11 cellular contexts compared by ENCODE assay signal in the genomic region with DNA sequence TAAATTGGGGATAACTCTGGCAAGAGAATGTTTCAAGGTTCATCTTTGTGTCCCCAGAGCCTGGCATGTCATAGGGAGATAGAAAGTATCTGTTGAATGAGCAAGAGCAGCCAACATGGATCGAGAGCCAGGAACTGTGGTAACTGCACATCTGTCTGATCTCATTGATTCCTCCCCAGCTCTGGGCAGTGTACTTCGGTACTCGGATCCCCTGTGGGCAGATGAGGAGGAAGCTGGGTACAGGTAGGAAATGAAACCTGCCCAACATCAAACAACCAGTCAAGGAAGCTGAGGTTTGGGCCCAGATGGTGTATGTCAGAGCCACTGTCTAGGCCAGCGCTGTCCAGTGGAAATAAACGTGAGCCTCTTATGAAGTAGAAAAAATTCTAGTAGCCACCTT.
DNase-seq lines count a peak whose midpoint lies in the region; ATAC-seq, FAIRE-seq and TF ChIP-seq lines count a peak whose summit lies in the region.
"Had no signal": no experiment of that assay in that cellular context is flagged by ENCODE, and none has a peak within 500 bp of the region (broad histone marks: within the 10 kb centered on the region; RNA-seq: fewer than 3 reads in every experiment).

No MANE protein-coding gene starts in this region.

- DNase-seq in HepG2 (ENCODE audit: low spot score) (no peak), coronary artery (ENCODE audit: low spot score) (no peak), upper lobe of left lung (no peak), MG63 (no peak)
- DNase-seq: midbrain, NCI-H345 had no signal

- intact Hi-C loops in HepG2 (cut with micrococcal nuclease; ENCODE audit: unreplicated experiment): no loop called here

- no peak overlapping the region for H3K4me2 ChIP-seq in HepG2 (ENCODE audit: low read depth, low read length)

- FAIRE-seq in HepG2 (lab: Jason Lieb, UNC): no peak

- TF ChIP-seq POLR2A in HepG2 (IDR thresholded peaks at IDR 0.05; ENCODE audit: insufficient read depth in 1 of 2, low read depth in 2 of 2, low read length in 2 of 2) (no peak), upper lobe of left lung (IDR thresholded peaks at IDR 0.05) (no peak)

- H3K4me3 ChIP-seq in liver (ENCODE audit: low read depth in 1 of 3, low read length in 3 of 3) (no peak overlapping the region), HepG2 (replicated peaks in 1 of 3; ENCODE audit: insufficient read depth in 1 of 3, low read depth in 2 of 3, low read length in 3 of 3) (no peak overlapping the region), coronary artery (no peak overlapping the region), upper lobe of left lung (no peak overlapping the region), MG63 (no peak overlapping the region)

- H3K9ac ChIP-seq in liver (ENCODE audit: low read depth in 1 of 2, low read length in 2 of 2) (no peak overlapping the region), HepG2 (ENCODE audit: insufficient read depth, low read depth, low read length) (no peak overlapping the region)

- H4K20me1 ChIP-seq in HepG2 (ENCODE audit: insufficient read depth, low read length): no peaks in the 10 kb centered on the region

- POLR2A ChIA-PET in HepG2 (lab: Yijun Ruan, JAX): no interaction called here

- no peak overlapping the region for H2AFZ ChIP-seq in HepG2 (ENCODE audit: low read length)

- H3K27me3 ChIP-seq in liver (ENCODE audit: control insufficient read depth in 4 of 4, insufficient read depth in 4 of 4, low read length in 3 of 4) (no peaks in the 10 kb centered on the region), HepG2 (ENCODE audit: control insufficient read depth in 1 of 2, insufficient read depth in 2 of 2, low read length in 2 of 2) (no peaks in the 10 kb centered on the region), upper lobe of left lung (no peaks in the 10 kb centered on the region), MG63 (no peaks in the 10 kb centered on the region)

- TF ChIP-seq RAD21 in liver (IDR thresholded peaks at IDR 0.05) (peak in 1 of 2 donors; percentile 47), HepG2 (CRISPR knock-in tag; IDR thresholded peaks at IDR 0.05) (no peak)

- WGBS in liver: 45% methylated on average over 5 of the region's 5 CpGs
- WGBS in HepG2 (ENCODE audit: low lambda C conversion rate): 99% methylated on average over 5 of the region's 5 CpGs
- 52 to 61% methylated on average over 5 of the region's 5 CpGs for WGBS in upper lobe of left lung, 2 donors

- H3K4me1 ChIP-seq in liver (ENCODE audit: control insufficient read depth in 4 of 4, insufficient read depth in 4 of 4, low read length in 3 of 4) (peaks cover 15 to 42% (median 33%) of the 10 kb centered on the region in 4 donors), HepG2 (ENCODE audit: insufficient read depth, low read length) (peaks cover 33% of the 10 kb centered on the region), upper lobe of left lung (peaks cover 76 to 89% (median 84%) of the 10 kb centered on the region in 4 donors)

- TF ChIP-seq CTCF in liver (IDR thresholded peaks at IDR 0.05; ENCODE audit: low read depth, low read length, missing input control) (no peak), HepG2 (CRISPR knock-in tag; IDR thresholded peaks at IDR 0.05) (no peak), coronary artery (IDR thresholded peaks at IDR 0.05) (no peak), upper lobe of left lung (IDR thresholded peaks at IDR 0.05) (no peak)

- H3K36me3 ChIP-seq in liver (ENCODE audit: control insufficient read depth in 4 of 4, insufficient read depth in 3 of 4, low read depth in 1 of 4, low read length in 3 of 4): no peaks in the 10 kb centered on the region
- no peaks in the 10 kb centered on the region for H3K36me3 ChIP-seq in HepG2 (replicated peaks in 1 of 2; ENCODE audit: control insufficient read depth in 1 of 2, insufficient read depth in 2 of 2, low read length in 2 of 2)
- no peaks in the 10 kb centered on the region for H3K36me3 ChIP-seq in upper lobe of left lung
- no peaks in the 10 kb centered on the region for H3K36me3 ChIP-seq in MG63

- no peaks in the 10 kb centered on the region for H3K9me3 ChIP-seq in liver (ENCODE audit: control insufficient read depth in 4 of 4, low read length in 3 of 4)
- no peaks in the 10 kb centered on the region for H3K9me3 ChIP-seq in HepG2 (ENCODE audit: low read length)
- H3K9me3 ChIP-seq in upper lobe of left lung: no peaks in the 10 kb centered on the region
- H3K9me3 ChIP-seq in MG63: no peaks in the 10 kb centered on the region

- peak overlapping the region; percentile 22 to 24 for H3K27ac ChIP-seq in liver (ENCODE audit: low read depth in 1 of 2, low read length in 2 of 2)
- H3K27ac ChIP-seq in HepG2 (ENCODE audit: extremely low read length, insufficient read depth, low read length): no peak overlapping the region
- H3K27ac ChIP-seq in coronary artery: peak overlapping the region; percentile 2 to 38
- peak overlapping the region in 3 of 4 donors; percentile 32 to 45 (median 42) for H3K27ac ChIP-seq in upper lobe of left lung
- H3K27ac ChIP-seq: C4-2B had no signal

- no TSS peak for BruUV-seq in HepG2 (replicated peaks; lab: Mats Ljungman, UMichigan)

- TF ChIP-seq EP300 in HepG2 (IDR thresholded peaks at IDR 0.05; ENCODE audit: low read depth in 2 of 2, low read length in 2 of 2) (no peak), HepG2 (CRISPR knock-in tag; IDR thresholded peaks at IDR 0.05; ENCODE audit: borderline replicate concordance) (no peak), upper lobe of left lung (IDR thresholded peaks at IDR 0.05) (no peak)

- ATAC-seq in HepG2: no peak
- peak; percentile 65 for ATAC-seq in HG03196 (IDR thresholded peaks at IDR 0.05; ENCODE audit: unreplicated experiment)
- no peak for ATAC-seq in upper lobe of left lung (ENCODE audit: low FRiP score in 2 of 2)
- ATAC-seq in HG03045 (IDR thresholded peaks at IDR 0.05; ENCODE audit: unreplicated experiment): no peak
- no peak for ATAC-seq in GM19328 (IDR thresholded peaks at IDR 0.05; ENCODE audit: unreplicated experiment)

- peaks cover 3% of the 10 kb centered on the region for H3K79me2 ChIP-seq in HepG2 (ENCODE audit: insufficient read depth, low read length)

- CTCF ChIA-PET in HepG2 (lab: Yijun Ruan, JAX; ENCODE audit: low intra/inter-chr PET ratio, low total read pairs): no interaction called here

- in situ Hi-C loops in HepG2 (cut with HindIII; ENCODE audit: extremely low pct_ligation_motif_present, low pct_unique_long_range_greater_than_20kb): no loop called here

TF ChIP-seq in liver, 16 proteins besides CTCF, POLR2A, EP300 and RAD21:
- peak; percentile 21 to 48 for TF ChIP-seq HNF4A (conservative IDR thresholded peaks at IDR 0.05)
- peak; percentile 23 for TF ChIP-seq YY1 (IDR thresholded peaks at IDR 0.05)
- TF ChIP-seq, protein P1, sequence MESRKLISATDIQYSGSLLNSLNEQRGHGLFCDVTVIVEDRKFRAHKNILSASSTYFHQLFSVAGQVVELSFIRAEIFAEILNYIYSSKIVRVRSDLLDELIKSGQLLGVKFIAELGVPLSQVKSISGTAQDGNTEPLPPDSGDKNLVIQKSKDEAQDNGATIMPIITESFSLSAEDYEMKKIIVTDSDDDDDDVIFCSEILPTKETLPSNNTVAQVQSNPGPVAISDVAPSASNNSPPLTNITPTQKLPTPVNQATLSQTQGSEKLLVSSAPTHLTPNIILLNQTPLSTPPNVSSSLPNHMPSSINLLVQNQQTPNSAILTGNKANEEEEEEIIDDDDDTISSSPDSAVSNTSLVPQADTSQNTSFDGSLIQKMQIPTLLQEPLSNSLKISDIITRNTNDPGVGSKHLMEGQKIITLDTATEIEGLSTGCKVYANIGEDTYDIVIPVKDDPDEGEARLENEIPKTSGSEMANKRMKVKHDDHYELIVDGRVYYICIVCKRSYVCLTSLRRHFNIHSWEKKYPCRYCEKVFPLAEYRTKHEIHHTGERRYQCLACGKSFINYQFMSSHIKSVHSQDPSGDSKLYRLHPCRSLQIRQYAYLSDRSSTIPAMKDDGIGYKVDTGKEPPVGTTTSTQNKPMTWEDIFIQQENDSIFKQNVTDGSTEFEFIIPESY (IDR thresholded peaks at IDR 0.05): no peak
- peak in 1 of 2 donors; percentile 35 for TF ChIP-seq RXRA (IDR thresholded peaks at IDR 0.05)
- TF ChIP-seq FOXA2 (IDR thresholded peaks at IDR 0.05): no peak

TF ChIP-seq in HepG2, 621 proteins besides CTCF, POLR2A, EP300 and RAD21:
- TF ChIP-seq ZNF430 (CRISPR knock-in tag; IDR thresholded peaks at IDR 0.05) (no peak), ZSCAN5A (CRISPR knock-in tag; IDR thresholded peaks at IDR 0.05; ENCODE audit: borderline replicate concordance) (no peak), ZNF44 (CRISPR knock-in tag; IDR thresholded peaks at IDR 0.05) (no peak)
TF ChIP-seq in HepG2: peak in this region for 0.
